In genomic region chr12:124720687-124721500, GRCh38 we compare ENCODE assay signal across 8 cellular contexts.
DNase-seq lines count a peak whose midpoint lies in the region; ATAC-seq and TF ChIP-seq lines count a peak whose summit lies in the region.

No MANE protein-coding gene starts in this region.

- H3K9me3 ChIP-seq in testis = no peaks in the 10 kb centered on the region

- no peaks in the 10 kb centered on the region for H3K79me2 ChIP-seq in ACC112 (ENCODE audit: control insufficient read depth, insufficient read depth, low read length, unreplicated experiment)

- H3K9me3 Mint-ChIP-seq in progenitor cell of endocrine pancreas (ENCODE audit: low read depth) = no peaks in the 10 kb centered on the region

- 50 to 55% methylated on average over 16 of the region's 16 CpGs for WGBS in testis, 2 donors

- TF ChIP-seq CTCF in testis (IDR thresholded peaks at IDR 0.05) (no peak), progenitor cell of endocrine pancreas (IDR thresholded peaks at IDR 0.05; ENCODE audit: unreplicated experiment) (no peak)

- no peak for ATAC-seq in HG03469 (IDR thresholded peaks at IDR 0.05; ENCODE audit: unreplicated experiment)

- H3K27ac Mint-ChIP-seq in progenitor cell of endocrine pancreas = no peak overlapping the region

- peak overlapping the region; percentile 76 for H3K27ac ChIP-seq in ACC112 (ENCODE audit: low read depth, low read length)
- peak overlapping the region in 1 of 2 donors; percentile 8 for H3K27ac ChIP-seq in testis

- H3K27me3 ChIP-seq in ACC112 (ENCODE audit: insufficient read depth, low read length) = no peaks in the 10 kb centered on the region
- no peaks in the 10 kb centered on the region for H3K27me3 ChIP-seq in testis

- no peak for TF ChIP-seq POLR2A in testis (IDR thresholded peaks at IDR 0.05)

- H3K27me3 Mint-ChIP-seq in progenitor cell of endocrine pancreas = peaks cover 15% of the 10 kb centered on the region

- H3K4me1 Mint-ChIP-seq in progenitor cell of endocrine pancreas (ENCODE audit: low read depth) = peaks cover under 1% of the 10 kb centered on the region

- peak; percentile 73 for DNase-seq in MV-4-11 (lab: John Stamatoyannopoulos, UW)
- peak; percentile 73 for DNase-seq in T1000 (lab: John Stamatoyannopoulos, UW)
- DNase-seq in inferior parietal cortex (ENCODE audit: extremely low spot score) = peak; percentile 49
- peak; percentile 28 for DNase-seq in testis
- DNase-seq in NK-92 treated with Interleukin-12 subunit alpha and Interleukin-12 subunit beta, amount 100 ng/mL, for 24 hours (lab: John Stamatoyannopoulos, UW) = no peak
- DNase-seq in progenitor cell of endocrine pancreas (ENCODE audit: low spot score, unreplicated experiment) = no peak

- no peak overlapping the region for H2AFZ ChIP-seq in ACC112 (ENCODE audit: low read length, unreplicated experiment)

- no peaks in the 10 kb centered on the region for H3K36me3 Mint-ChIP-seq in progenitor cell of endocrine pancreas (ENCODE audit: insufficient read depth)

- H3K4me3 ChIP-seq in ACC112 (ENCODE audit: low read depth, low read length) (0 out of 2 replicates have a peak overlapping the region, but pooled peaks have one; percentile 2), testis (no peak overlapping the region)

- intact Hi-C loops in testis (cut with DNase I; ENCODE audit: low total_unique reads) = no loop called here

- H3K4me3 Mint-ChIP-seq in progenitor cell of endocrine pancreas (ENCODE audit: low read depth) = no peak overlapping the region

- peaks cover 15% of the 10 kb centered on the region for H3K4me1 ChIP-seq in ACC112 (ENCODE audit: control insufficient read depth, insufficient read depth, low read length, unreplicated experiment)
- peaks cover 10% of the 10 kb centered on the region for H3K4me1 ChIP-seq in testis

- H3K36me3 ChIP-seq in ACC112 (ENCODE audit: insufficient read depth, low read length) = no peaks in the 10 kb centered on the region
- no peaks in the 10 kb centered on the region for H3K36me3 ChIP-seq in testis (ENCODE audit: low read depth, missing control alignments)

Comparison
In these comparisons a context has a peak if more than half of its experiments do, and no peak if none do; other contexts are left out.
1. DNase-seq: peak in MV-4-11 (single experiment), T1000 (single experiment), inferior parietal cortex (single experiment) and testis (single experiment); none in NK-92 treated with Interleukin-12 subunit alpha and Interleukin-12 subunit beta, amount 100 ng/mL, for 24 hours (single experiment) and progenitor cell of endocrine pancreas (single experiment).